ENCODE assay signal across 16 cellular contexts in genomic region chr15:68419301-68420175, GRCh38. TPM values are rescaled to one million over a fixed set of nuclear protein-coding genes. Genes with fewer than 3 reads are reported as not detected.
DNase-seq lines count a peak whose midpoint lies in the region; ATAC-seq and TF ChIP-seq lines count a peak whose summit lies in the region.
"Had no signal": no experiment of that assay in that cellular context is flagged by ENCODE, and none has a peak within 500 bp of the region (broad histone marks: within the 10 kb centered on the region; RNA-seq: fewer than 3 reads in every experiment).

No MANE protein-coding gene starts in this region.

- DNase-seq in EH (ENCODE audit: low read depth) (peak; percentile 58), RWPE2 (ENCODE audit: low spot score) (peak; percentile 37), hepatocyte (ENCODE audit: low spot score) (no peak), smooth muscle cell (lab: John Stamatoyannopoulos, UW; ENCODE audit: unreplicated experiment) (no peak), T-helper 2 cell (no peak), NCI-H226 (no peak)
- DNase-seq in stimulated activated CD4-positive, alpha-beta T cell treated with anti-CD3 and anti-CD28 coated beads, Interleukin-15, amount 100 ng/mL, for 24 hours, result no peak
- DNase-seq: activated gamma-delta T cell; aorta; naive thymus-derived CD4-positive, alpha-beta T cell; NCI-H524; psoas muscle; stimulated activated CD4-positive, alpha-beta T cell treated with anti-CD3 and anti-CD28 coated beads, Interleukin-12 subunit alpha, Interleukin-12 subunit beta, amount 100 ng/mL, for 4 hours; stimulated activated naive CD8-positive, alpha-beta T cell treated with anti-CD3 and anti-CD28 coated beads, Interleukin-15, Interleukin-2, amounts not matched to agents 100 U/mL and 50 U/mL, for 24 hours had no signal

- no peaks in the 10 kb centered on the region for H3K27me3 ChIP-seq in RWPE2 (ENCODE audit: insufficient read depth, poor library complexity, severe bottlenecking)
- H3K27me3 ChIP-seq in hepatocyte, result no peaks in the 10 kb centered on the region
- no peaks in the 10 kb centered on the region for H3K27me3 ChIP-seq in smooth muscle cell (ENCODE audit: low read depth)

- no peaks in the 10 kb centered on the region for H3K9me2 ChIP-seq in hepatocyte (replicated peaks; ENCODE audit: insufficient read depth)

- no peaks in the 10 kb centered on the region for H3K36me3 ChIP-seq in RWPE2 (ENCODE audit: low read depth)
- H3K36me3 ChIP-seq in hepatocyte (replicated peaks; ENCODE audit: insufficient read depth, low read depth), result no peaks in the 10 kb centered on the region
- H3K36me3 ChIP-seq in smooth muscle cell (ENCODE audit: low read depth), result no peaks in the 10 kb centered on the region

- H3K79me2 ChIP-seq in hepatocyte (peaks cover 6% of the 10 kb centered on the region), smooth muscle cell (ENCODE audit: low read depth) (peaks cover 44% of the 10 kb centered on the region)

- 86% methylated on average over 5 of the region's 5 CpGs for WGBS in hepatocyte (ENCODE audit: low lambda C conversion rate, missing lambda C conversion rate)
- WGBS in smooth muscle cell (ENCODE audit: low lambda C conversion rate), result 83% methylated on average over 5 of the region's 5 CpGs

- H3K27ac ChIP-seq in RWPE2 (ENCODE audit: poor library complexity, severe bottlenecking), result no peak overlapping the region
- peak overlapping the region; percentile 91 for H3K27ac ChIP-seq in hepatocyte
- H3K27ac ChIP-seq in smooth muscle cell (ENCODE audit: low read depth), result peak overlapping the region; percentile 56
- H3K27ac ChIP-seq: epithelial cell of prostate, psoas muscle had no signal

- peaks cover 9% of the 10 kb centered on the region for H3F3A ChIP-seq in smooth muscle cell (ENCODE audit: low read depth)

- H3K4me1 ChIP-seq in RWPE2 (ENCODE audit: insufficient read depth, poor library complexity, severe bottlenecking) (no peaks in the 10 kb centered on the region), hepatocyte (ENCODE audit: insufficient read depth) (peaks cover 34% of the 10 kb centered on the region), smooth muscle cell (ENCODE audit: low read depth) (peaks cover 32% of the 10 kb centered on the region)
- H3K4me1 ChIP-seq: psoas muscle had no signal

- no peak overlapping the region for H3K9ac ChIP-seq in smooth muscle cell (ENCODE audit: low read depth)

- H3K9me3 ChIP-seq in RWPE2 (ENCODE audit: severe bottlenecking), result no peaks in the 10 kb centered on the region
- H3K9me3 ChIP-seq in hepatocyte (ENCODE audit: low read depth), result no peaks in the 10 kb centered on the region
- H3K9me3 ChIP-seq in smooth muscle cell (replicated peaks; ENCODE audit: low read depth), result no peaks in the 10 kb centered on the region
- H3K9me3 ChIP-seq: psoas muscle had no signal

- H3K4me3 ChIP-seq in RWPE2 (ENCODE audit: severe bottlenecking), result no peak overlapping the region
- H3K4me3 ChIP-seq in hepatocyte, result no peak overlapping the region
- no peak overlapping the region for H3K4me3 ChIP-seq in smooth muscle cell
- H3K4me3 ChIP-seq: psoas muscle had no signal

- H3K4me2 ChIP-seq in hepatocyte, result peak overlapping the region; percentile 55
- H3K4me2 ChIP-seq in smooth muscle cell, result peak overlapping the region; percentile 33

- H2AFZ ChIP-seq in hepatocyte (no peak overlapping the region), smooth muscle cell (ENCODE audit: low read depth) (no peak overlapping the region)

- ATAC-seq in RWPE2 (ENCODE audit: low read depth) (no peak), HG03457 (IDR thresholded peaks at IDR 0.05; ENCODE audit: unreplicated experiment) (no peak)
- ATAC-seq: naive thymus-derived CD4-positive, alpha-beta T cell; psoas muscle; stimulated activated naive CD8-positive, alpha-beta T cell treated with anti-CD3 and anti-CD28 coated beads, Interleukin-15, Interleukin-2, amounts not matched to agents 100 U/mL and 50 U/mL, for 24 hours had no signal

- H4K20me1 ChIP-seq in hepatocyte (ENCODE audit: insufficient read depth, poor library complexity, severe bottlenecking) (no peaks in the 10 kb centered on the region), smooth muscle cell (ENCODE audit: low read depth) (peaks cover 54% of the 10 kb centered on the region)

- TF ChIP-seq CTCF in RWPE2 (IDR thresholded peaks at IDR 0.05; ENCODE audit: poor library complexity, severe bottlenecking) (no peak), hepatocyte (IDR thresholded peaks at IDR 0.05; ENCODE audit: poor library complexity) (no peak), smooth muscle cell (IDR thresholded peaks at IDR 0.05; ENCODE audit: borderline replicate concordance, insufficient read depth, poor library complexity, severe bottlenecking) (no peak)

RNA-seq across cellular contexts. Expression of gene ITGA11, which starts 12.4 kb away (rescaled TPM):
- total RNA-seq in hepatocyte (4.7 and 9.7 TPM in 2 replicates), smooth muscle cell (85.9 and 87.8 TPM in 2 replicates)
- polyA plus RNA-seq in hepatocyte (19.2 and 19.6 TPM in 2 replicates), smooth muscle cell (89.4 and 133 TPM in 2 replicates)

Comparison
In these comparisons a context has a peak if more than half of its experiments do, and no peak if none do; other contexts are left out.
1. DNase-seq: peak in EH (single experiment) and RWPE2 (single experiment); none in hepatocyte (single experiment), smooth muscle cell (single experiment), T-helper 2 cell (0 of 5), stimulated activated CD4-positive, alpha-beta T cell treated with anti-CD3 and anti-CD28 coated beads, Interleukin-15, amount 100 ng/mL, for 24 hours (single experiment) and NCI-H226 (single experiment).